ENCODE assay signal across 8 cellular contexts in genomic region chr9:25964239-25964638, GRCh38.
DNase-seq lines count a peak whose midpoint lies in the region; ATAC-seq and TF ChIP-seq lines count a peak whose summit lies in the region.

No MANE protein-coding gene starts in this region.

- H3K9me3 Mint-ChIP-seq in mesothelial cell of epicardium = peaks cover 15% of the 10 kb centered on the region
- H3K9me3 Mint-ChIP-seq in CD8-positive, alpha-beta memory T cell = peaks cover 16 to 29% (median 18%) of the 10 kb centered on the region in 5 donors

- no peak overlapping the region for H3K27ac ChIP-seq in CD8-positive, alpha-beta memory T cell (ENCODE audit: low read depth, low read length)

- H3K27ac Mint-ChIP-seq in mesothelial cell of epicardium = no peak overlapping the region
- H3K27ac Mint-ChIP-seq in CD8-positive, alpha-beta memory T cell = no peak overlapping the region

- no peaks in the 10 kb centered on the region for H3K27me3 ChIP-seq in CD8-positive, alpha-beta memory T cell (ENCODE audit: insufficient read depth, low read length, poor library complexity, severe bottlenecking)

- CTCF ChIA-PET in CD8-positive, alpha-beta memory T cell (lab: Charles Lee) = no interaction called here

- H3K36me3 Mint-ChIP-seq in mesothelial cell of epicardium = no peaks in the 10 kb centered on the region
- H3K36me3 Mint-ChIP-seq in CD8-positive, alpha-beta memory T cell = no peaks in the 10 kb centered on the region

- no peaks in the 10 kb centered on the region for H3K36me3 ChIP-seq in CD8-positive, alpha-beta memory T cell (ENCODE audit: insufficient read depth, low read length)

- ATAC-seq in HG02870 (IDR thresholded peaks at IDR 0.05; ENCODE audit: unreplicated experiment) = peak; percentile 78
- ATAC-seq in HG03108 (IDR thresholded peaks at IDR 0.05; ENCODE audit: unreplicated experiment) = no peak

- DNase-seq in GM10266 (ENCODE audit: extremely low spot score) (peak; percentile 15), NCI-H524 treated with DMSO at 0.1 percent for 48 hours (lab: John Stamatoyannopoulos, UW) (peak; percentile 57), cardiac fibroblast (ENCODE audit: low read depth in 2 of 2) (peak; percentile 68 to 87), mesothelial cell of epicardium (ENCODE audit: low spot score in 2 of 2, unreplicated experiment in 2 of 2) (no peak), NK-92 (lab: John Stamatoyannopoulos, UW; ENCODE audit: unreplicated experiment) (no peak)
- DNase-seq in CD8-positive, alpha-beta memory T cell = no peak

- H3K4me1 Mint-ChIP-seq in mesothelial cell of epicardium = no peaks in the 10 kb centered on the region
- no peaks in the 10 kb centered on the region for H3K4me1 Mint-ChIP-seq in CD8-positive, alpha-beta memory T cell

- POLR2A ChIA-PET in CD8-positive, alpha-beta memory T cell (lab: Charles Lee) = no interaction called here

- no peaks in the 10 kb centered on the region for H3K4me1 ChIP-seq in CD8-positive, alpha-beta memory T cell (ENCODE audit: insufficient read depth, low read length)

- TF ChIP-seq CTCF in GM10266 (IDR thresholded peaks at IDR 0.05; ENCODE audit: control insufficient read depth, insufficient read depth, low read depth, missing control alignments) (peak; percentile 57), cardiac fibroblast (IDR thresholded peaks at IDR 0.05; ENCODE audit: low read depth, low read length) (peak; percentile 56), mesothelial cell of epicardium (IDR thresholded peaks at IDR 0.05; ENCODE audit: unreplicated experiment) (peak; percentile 24)

- H3K9me3 ChIP-seq in CD8-positive, alpha-beta memory T cell (ENCODE audit: low read length) = peaks cover 5% of the 10 kb centered on the region

- no peak overlapping the region for H3K4me3 ChIP-seq in cardiac fibroblast (replicated peaks in 1 of 2; ENCODE audit: low read depth in 2 of 2, low read length in 2 of 2)
- no peak overlapping the region for H3K4me3 ChIP-seq in CD8-positive, alpha-beta memory T cell (ENCODE audit: low read length)

- H3K4me3 Mint-ChIP-seq in mesothelial cell of epicardium = no peak overlapping the region
- no peak overlapping the region for H3K4me3 Mint-ChIP-seq in CD8-positive, alpha-beta memory T cell

- no peaks in the 10 kb centered on the region for H3K27me3 Mint-ChIP-seq in mesothelial cell of epicardium (ENCODE audit: low read depth)
- H3K27me3 Mint-ChIP-seq in CD8-positive, alpha-beta memory T cell = no peaks in the 10 kb centered on the region

Comparison
In these comparisons a context has a peak if more than half of its experiments do, and no peak if none do; other contexts are left out.
1. DNase-seq: peak in GM10266 (single experiment), NCI-H524 treated with DMSO at 0.1 percent for 48 hours (single experiment) and cardiac fibroblast (2 of 2); none in mesothelial cell of epicardium (0 of 2), CD8-positive, alpha-beta memory T cell (0 of 5) and NK-92 (single experiment).
2. Peak in every context shown above with its lines, with median percentiles within 50 percentile points of each other: CTCF ChIP-seq.